9 cellular contexts compared by ENCODE assay signal in the genomic region with DNA sequence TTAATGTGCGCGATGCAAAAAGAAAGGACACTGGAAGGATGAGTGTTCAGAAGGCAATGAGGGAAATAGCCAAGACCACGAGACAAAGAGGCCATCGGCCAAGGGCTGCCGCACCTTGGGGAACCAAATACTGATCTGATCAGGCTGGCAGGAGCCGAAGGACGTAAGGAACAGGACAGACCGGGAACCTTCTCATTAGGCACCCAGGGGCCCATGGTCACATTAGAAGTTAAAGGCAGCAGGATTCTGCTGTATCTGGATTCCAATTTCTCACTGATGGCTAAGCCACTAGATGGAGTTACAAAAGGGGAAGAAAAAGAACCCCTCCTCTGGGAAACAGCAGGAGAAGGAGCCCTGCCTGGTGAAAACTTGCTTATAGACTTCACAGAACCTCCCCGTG. TPM values are rescaled to one million over a fixed set of nuclear protein-coding genes. Genes with fewer than 3 reads are reported as not detected.
DNase-seq lines count a peak whose midpoint lies in the region; ATAC-seq, FAIRE-seq and TF ChIP-seq lines count a peak whose summit lies in the region.
"Had no signal": no experiment of that assay in that cellular context is flagged by ENCODE, and none has a peak within 500 bp of the region (broad histone marks: within the 10 kb centered on the region; RNA-seq: fewer than 3 reads in every experiment).

No MANE protein-coding gene starts in this region.

- intact Hi-C loops in endothelial cell of umbilical vein (cut with micrococcal nuclease), result loop anchor here (1.0 kb wide), 1 partner anchor 15 kb away; no protein-coding TSS in a partner anchor

- POLR2A ChIA-PET in endothelial cell of umbilical vein (lab: Charles Lee), result interaction anchor here (0.7 kb wide), 1 partner anchor 64 kb away, joined by 3 read pairs; no protein-coding TSS in a partner anchor

- H4K20me1 ChIP-seq in endothelial cell of umbilical vein (replicated peaks; ENCODE audit: control insufficient read depth, extremely low read depth, insufficient read depth, low read length), result no peaks in the 10 kb centered on the region

- TF ChIP-seq CTCF in endothelial cell of umbilical vein (IDR thresholded peaks at IDR 0.05; ENCODE audit: extremely low read depth in 1 of 2, insufficient read depth in 1 of 2, low read depth in 1 of 2, low read length in 2 of 2), result no peak
- no peak for TF ChIP-seq CTCF in neutrophil (IDR thresholded peaks at IDR 0.05)

- peak overlapping the region; percentile 67 for H3K9ac ChIP-seq in endothelial cell of umbilical vein (replicated peaks; ENCODE audit: extremely low read depth, insufficient read depth, low read length)

- peak overlapping the region; percentile 99 for H2AFZ ChIP-seq in endothelial cell of umbilical vein (ENCODE audit: low read depth, low read length)

- DNase-seq in CD1c-positive myeloid dendritic cell (ENCODE audit: extremely low spot score), result peak; percentile 26
- no peak for DNase-seq in MG63
- DNase-seq in endothelial cell of umbilical vein (ENCODE audit: low read depth, low spot score), result peak; percentile 39
- no peak for DNase-seq in HK-2 (ENCODE audit: unreplicated experiment)
- DNase-seq in cerebellar nuclear complex (lab: John Stamatoyannopoulos, UW), result no peak
- no peak for DNase-seq in DMS79 treated with DMSO at 0.1 percent for 48 hours (lab: John Stamatoyannopoulos, UW)
- DNase-seq: amniotic stem cell had no signal

- H3K9me3 ChIP-seq in MG63 (no peaks in the 10 kb centered on the region), endothelial cell of umbilical vein (replicated peaks; ENCODE audit: control insufficient read depth, insufficient read depth, low read length) (no peaks in the 10 kb centered on the region), neutrophil (no peaks in the 10 kb centered on the region)

- no peaks in the 10 kb centered on the region for H3K27me3 ChIP-seq in MG63
- H3K27me3 ChIP-seq in endothelial cell of umbilical vein (ENCODE audit: control insufficient read depth in 2 of 2, insufficient read depth in 2 of 2, low read length in 2 of 2), result peaks cover 0 to 2% of the 10 kb centered on the region in 2 experiments
- H3K27me3 ChIP-seq in neutrophil, result peaks cover 3% of the 10 kb centered on the region

- no peak for TF ChIP-seq POLR2A in endothelial cell of umbilical vein (IDR thresholded peaks at IDR 0.05; ENCODE audit: low read depth, low read length)

- H3K4me2 ChIP-seq in endothelial cell of umbilical vein (ENCODE audit: insufficient read depth, low read length), result peak overlapping the region; percentile 91

- dilution Hi-C loops in endothelial cell of umbilical vein (cut with MboI; ENCODE audit: extremely low pct_ligation_motif_present, low sequenced_read_pairs), result no loop called here

- peak overlapping the region; percentile 31 for H3K4me3 ChIP-seq in MG63
- peak overlapping the region; percentile 15 to 80 (median 69) for H3K4me3 ChIP-seq in endothelial cell of umbilical vein (replicated peaks in 1 of 3; ENCODE audit: insufficient read depth in 1 of 3, low read depth in 1 of 3, low read length in 3 of 3)
- H3K4me3 ChIP-seq in neutrophil (ENCODE audit: low read depth in 1 of 2, low read length in 1 of 2), result peak overlapping the region; percentile 58 to 73

- CTCF ChIA-PET in endothelial cell of umbilical vein (lab: Charles Lee), result interaction anchor here (0.6 to 1.2 kb wide), 4 partner anchors 20 to 71 kb away, joined by 3 to 6 read pairs (median 4); no protein-coding TSS in a partner anchor

- no peaks in the 10 kb centered on the region for H3K79me2 ChIP-seq in endothelial cell of umbilical vein (ENCODE audit: control insufficient read depth, insufficient read depth, low read length)

- BruUV-seq in endothelial cell of umbilical vein (replicated peaks; lab: Mats Ljungman, UMichigan), result no TSS peak

- no peak overlapping the region for H3K27ac ChIP-seq in endothelial cell of umbilical vein (ENCODE audit: insufficient read depth, low read depth, low read length)
- H3K27ac ChIP-seq in neutrophil, result no peak overlapping the region

- ATAC-seq in GM19452 (IDR thresholded peaks at IDR 0.05; ENCODE audit: unreplicated experiment), result no peak

- H3K36me3 ChIP-seq in MG63, result no peaks in the 10 kb centered on the region
- no peaks in the 10 kb centered on the region for H3K36me3 ChIP-seq in endothelial cell of umbilical vein (ENCODE audit: control insufficient read depth in 2 of 2, extremely low read depth in 1 of 2, insufficient read depth in 2 of 2, low read length in 2 of 2)
- no peaks in the 10 kb centered on the region for H3K36me3 ChIP-seq in neutrophil

- H3K4me1 ChIP-seq in endothelial cell of umbilical vein (ENCODE audit: control insufficient read depth, extremely low read depth, insufficient read depth, low read length), result peaks cover 12% of the 10 kb centered on the region
- H3K4me1 ChIP-seq in neutrophil (ENCODE audit: control insufficient read depth in 1 of 2, insufficient read depth in 1 of 2, low read depth in 1 of 2, low read length in 1 of 2), result peaks cover 6 to 16% of the 10 kb centered on the region in 2 experiments

- FAIRE-seq in endothelial cell of umbilical vein (lab: Jason Lieb, UNC), result peak; percentile 75

- no peaks in the 10 kb centered on the region for H3K9me1 ChIP-seq in endothelial cell of umbilical vein (replicated peaks; ENCODE audit: control insufficient read depth, extremely low read depth, insufficient read depth, low read length)

TF ChIP-seq in endothelial cell of umbilical vein, 7 proteins besides CTCF, POLR2A, EP300 and RAD21:
- TF ChIP-seq MYC (IDR thresholded peaks at IDR 0.05; ENCODE audit: low read depth, low read length), result no peak
- no peak for TF ChIP-seq FOS (IDR thresholded peaks at IDR 0.05; ENCODE audit: borderline replicate concordance, insufficient read depth, low read length)
- TF ChIP-seq EZH2 (IDR thresholded peaks at IDR 0.05; ENCODE audit: borderline replicate concordance, low read depth, low read length, severe bottlenecking), result no peak
- no peak for TF ChIP-seq GATA2 (IDR thresholded peaks at IDR 0.05; ENCODE audit: insufficient read depth, insufficient read length, low read depth, low read length)
- TF ChIP-seq, protein P1, sequence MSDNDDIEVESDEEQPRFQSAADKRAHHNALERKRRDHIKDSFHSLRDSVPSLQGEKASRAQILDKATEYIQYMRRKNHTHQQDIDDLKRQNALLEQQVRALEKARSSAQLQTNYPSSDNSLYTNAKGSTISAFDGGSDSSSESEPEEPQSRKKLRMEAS (IDR thresholded peaks at IDR 0.05; ENCODE audit: insufficient read depth, insufficient read length), result no peak
- TF ChIP-seq POLR2AphosphoS5 (IDR thresholded peaks at IDR 0.05; ENCODE audit: insufficient read depth, low read depth, low read length), result no peak
- no peak for TF ChIP-seq JUN (IDR thresholded peaks at IDR 0.05; ENCODE audit: borderline replicate concordance, insufficient read depth, insufficient read length, low read depth)

RNA-seq across cellular contexts. Expression of gene CPT1A, which starts 28.8 kb away (rescaled TPM):
- total RNA-seq in MG63 (2014; rRNA removed; shearing (Covaris generic); ENCODE audit: low replicate concordance), result 43.6 and 59.5 TPM in 2 replicates
- 52.1 and 62.1 TPM in 2 replicates for total RNA-seq in endothelial cell of umbilical vein
- 20.1 and 26.3 TPM in 2 replicates for polyA plus RNA-seq in endothelial cell of umbilical vein
- 24.0 and 26.2 TPM in 2 replicates for polyA plus RNA-seq in endothelial cell of umbilical vein (2011; cell fraction: cytosol; rRNA removed)
- polyA plus RNA-seq in endothelial cell of umbilical vein (2011; cell fraction: nucleus; rRNA removed), result 49.1 and 56.2 TPM in 2 replicates
- polyA plus RNA-seq in endothelial cell of umbilical vein (2012), result 63.5 and 93.4 TPM in 2 replicates
- 70.4 and 92.0 TPM in 2 replicates for polyA minus RNA-seq in endothelial cell of umbilical vein
- 72.0 TPM for polyA minus RNA-seq in endothelial cell of umbilical vein (2011; cell fraction: cytosol; rRNA and poly(A)+ RNA removed)
- polyA minus RNA-seq in endothelial cell of umbilical vein (2011; cell fraction: nucleus; rRNA and poly(A)+ RNA removed), result 37.5 and 41.8 TPM in 2 replicates

RNA-seq across cellular contexts. Expression of gene MRPL21, which starts 33.2 kb away (rescaled TPM):
- 83.1 and 138 TPM in 2 replicates for total RNA-seq in MG63 (2014; rRNA removed; shearing (Covaris generic); ENCODE audit: low replicate concordance)
- 52.2 and 65.1 TPM in 2 replicates for total RNA-seq in endothelial cell of umbilical vein
- 65.5 and 69.1 TPM in 2 replicates for polyA plus RNA-seq in endothelial cell of umbilical vein
- 65.8 and 68.3 TPM in 2 replicates for polyA plus RNA-seq in endothelial cell of umbilical vein (2011; cell fraction: cytosol; rRNA removed)
- polyA plus RNA-seq in endothelial cell of umbilical vein (2011; cell fraction: nucleus; rRNA removed), result 41.0 and 44.1 TPM in 2 replicates
- polyA plus RNA-seq in endothelial cell of umbilical vein (2012), result 86.5 and 87.5 TPM in 2 replicates
- polyA minus RNA-seq in endothelial cell of umbilical vein, result 30.8 and 46.2 TPM in 2 replicates
- 36.0 TPM for polyA minus RNA-seq in endothelial cell of umbilical vein (2011; cell fraction: cytosol; rRNA and poly(A)+ RNA removed)
- 20.7 and 23.2 TPM in 2 replicates for polyA minus RNA-seq in endothelial cell of umbilical vein (2011; cell fraction: nucleus; rRNA and poly(A)+ RNA removed)

RNA-seq across cellular contexts. Expression of gene IGHMBP2, which starts 33.2 kb away (rescaled TPM):
- total RNA-seq in MG63 (2014; rRNA removed; shearing (Covaris generic); ENCODE audit: low replicate concordance), result 7.8 and 15.6 TPM in 2 replicates
- total RNA-seq in endothelial cell of umbilical vein, result 23.5 and 25.1 TPM in 2 replicates
- 10.9 and 12.8 TPM in 2 replicates for polyA plus RNA-seq in endothelial cell of umbilical vein
- polyA plus RNA-seq in endothelial cell of umbilical vein (2011; cell fraction: cytosol; rRNA removed), result 7.9 and 8.7 TPM in 2 replicates
- 57.3 and 60.2 TPM in 2 replicates for polyA plus RNA-seq in endothelial cell of umbilical vein (2011; cell fraction: nucleus; rRNA removed)
- 11.2 TPM in 2 replicates for polyA plus RNA-seq in endothelial cell of umbilical vein (2012)
- polyA minus RNA-seq in endothelial cell of umbilical vein, result 25.0 and 29.9 TPM in 2 replicates
- polyA minus RNA-seq in endothelial cell of umbilical vein (2011; cell fraction: cytosol; rRNA and poly(A)+ RNA removed), result 12.9 TPM
- polyA minus RNA-seq in endothelial cell of umbilical vein (2011; cell fraction: nucleus; rRNA and poly(A)+ RNA removed), result 32.3 and 39.3 TPM in 2 replicates

Comparison
In these comparisons a context has a peak if more than half of its experiments do, and no peak if none do; other contexts are left out.
1. DNase-seq: peak in CD1c-positive myeloid dendritic cell (single experiment) and endothelial cell of umbilical vein (single experiment); none in MG63 (single experiment), HK-2 (single experiment), cerebellar nuclear complex (0 of 2) and DMS79 treated with DMSO at 0.1 percent for 48 hours (single experiment).
2. Peak in every context shown above with its lines, with median percentiles within 50 percentile points of each other: H3K4me3 ChIP-seq.